In genomic region chrX:48676893-48677270, GRCh38 we compare ENCODE assay signal across 8 cellular contexts. TPM values are rescaled to one million over a fixed set of nuclear protein-coding genes. Genes with fewer than 3 reads are reported as not detected.
DNase-seq lines count a peak whose midpoint lies in the region; ATAC-seq and TF ChIP-seq lines count a peak whose summit lies in the region.

No MANE protein-coding gene starts in this region.

- no peak overlapping the region for H4K8ac ChIP-seq in mesendoderm (ENCODE audit: low read depth, low read length)

- TF ChIP-seq CTCF in C4-2B (conservative IDR thresholded peaks at IDR 0.05) (no peak), vagina (IDR thresholded peaks at IDR 0.05) (no peak)

- H3K36me3 ChIP-seq in mesendoderm (ENCODE audit: control insufficient read depth, insufficient read depth, low read length) (no peaks in the 10 kb centered on the region), vagina (no peaks in the 10 kb centered on the region)

- peak overlapping the region; percentile 93 for H3K56ac ChIP-seq in mesendoderm (ENCODE audit: low read length)

- peak; percentile 41 for DNase-seq in NCI-H69 (lab: John Stamatoyannopoulos, UW)
- peak; percentile 10 for DNase-seq in cerebellum (ENCODE audit: low spot score)
- peak; percentile 24 for DNase-seq in mesendoderm
- DNase-seq in vagina (ENCODE audit: extremely low spot score in 2 of 2): no peak
- no peak for DNase-seq in activated gamma-delta T cell treated with Interleukin-2 at 50 U/mL for 16 hours
- no peak for DNase-seq in NCI-H774 (lab: John Stamatoyannopoulos, UW)

- peak overlapping the region; percentile 52 for H3K4me2 ChIP-seq in mesendoderm (ENCODE audit: low read length)

- no peak overlapping the region for H2AK5ac ChIP-seq in mesendoderm (ENCODE audit: low read length)

- H3K9me3 ChIP-seq in vagina: no peaks in the 10 kb centered on the region

- H3K4ac ChIP-seq in mesendoderm (ENCODE audit: low read depth, low read length): peak overlapping the region; percentile 5

- intact Hi-C loops in vagina (cut with DNase I): no loop called here

- H3K79me2 ChIP-seq in mesendoderm (ENCODE audit: control insufficient read depth, insufficient read depth, low read length): no peaks in the 10 kb centered on the region

- H2BK5ac ChIP-seq in mesendoderm (ENCODE audit: low read length): no peak overlapping the region

- H3K4me1 ChIP-seq in mesendoderm (ENCODE audit: control insufficient read depth, low read depth, low read length): no peaks in the 10 kb centered on the region
- no peaks in the 10 kb centered on the region for H3K4me1 ChIP-seq in vagina

- peak; percentile 1 for ATAC-seq in GM21390 (IDR thresholded peaks at IDR 0.05; ENCODE audit: unreplicated experiment)

- TF ChIP-seq POLR2A in vagina (IDR thresholded peaks at IDR 0.05): no peak

- H3K27me3 ChIP-seq in mesendoderm (ENCODE audit: insufficient read depth, low read length, poor library complexity): no peaks in the 10 kb centered on the region
- H3K27me3 ChIP-seq in vagina: no peaks in the 10 kb centered on the region

- no peak overlapping the region for H3K18ac ChIP-seq in mesendoderm (ENCODE audit: low read length)

- no peak overlapping the region for H2BK15ac ChIP-seq in mesendoderm (replicated peaks; ENCODE audit: low read depth)

- H3K27ac ChIP-seq in C4-2B (peak overlapping the region; percentile 88), mesendoderm (ENCODE audit: low read depth, low read length) (peak overlapping the region; percentile 17), vagina (peak overlapping the region; percentile 75)

- H3K23ac ChIP-seq in mesendoderm (ENCODE audit: low read length): no peak overlapping the region

- no CpG with 5 or more reads among the region's 9 CpGs for WGBS in mesendoderm (ENCODE audit: extremely low coverage, insufficient coverage, low lambda C conversion rate)

- H3K9ac ChIP-seq in mesendoderm (ENCODE audit: low read length): peak overlapping the region; percentile 82

- H3K4me3 ChIP-seq in mesendoderm (ENCODE audit: low read length) (peak overlapping the region; percentile 71), vagina (peak overlapping the region; percentile 47 to 73)

- H2BK120ac ChIP-seq in mesendoderm (ENCODE audit: low read depth, low read length): no peak overlapping the region

- H3K79me1 ChIP-seq in mesendoderm (ENCODE audit: low read length): no peaks in the 10 kb centered on the region

- no peak overlapping the region for H4K5ac ChIP-seq in mesendoderm (ENCODE audit: low read length)

RNA-seq across cellular contexts. Expression of gene WAS, which starts 6.7 kb away (rescaled TPM):
- total RNA-seq in cerebellum (0.27 TPM), vagina (4.4 TPM)
- 0.14 TPM for polyA plus RNA-seq in mesendoderm (2013, experiment 1 of 2)
- polyA plus RNA-seq in mesendoderm (2013, experiment 2 of 2): 0.28 TPM

RNA-seq across cellular contexts. Expression of gene SUV39H1, which starts 19.7 kb away (rescaled TPM):
- 3.3 TPM for total RNA-seq in cerebellum
- polyA plus RNA-seq in mesendoderm (2013, experiment 1 of 2): 9.0 TPM
- 8.4 TPM for polyA plus RNA-seq in mesendoderm (2013, experiment 2 of 2)
- total RNA-seq in vagina: 2.2 TPM

Comparison
In these comparisons a context has a peak if more than half of its experiments do, and no peak if none do; other contexts are left out.
1. H3K27ac ChIP-seq: peak in every context shown above with its lines; median percentile 88 in C4-2B; 75 in vagina; 17 in mesendoderm.
2. DNase-seq: peak in NCI-H69 (single experiment), cerebellum (single experiment) and mesendoderm (single experiment); none in vagina (0 of 2), activated gamma-delta T cell treated with Interleukin-2 at 50 U/mL for 16 hours (single experiment) and NCI-H774 (single experiment).